ENCODE assay signal across 8 cellular contexts in the genomic region with DNA sequence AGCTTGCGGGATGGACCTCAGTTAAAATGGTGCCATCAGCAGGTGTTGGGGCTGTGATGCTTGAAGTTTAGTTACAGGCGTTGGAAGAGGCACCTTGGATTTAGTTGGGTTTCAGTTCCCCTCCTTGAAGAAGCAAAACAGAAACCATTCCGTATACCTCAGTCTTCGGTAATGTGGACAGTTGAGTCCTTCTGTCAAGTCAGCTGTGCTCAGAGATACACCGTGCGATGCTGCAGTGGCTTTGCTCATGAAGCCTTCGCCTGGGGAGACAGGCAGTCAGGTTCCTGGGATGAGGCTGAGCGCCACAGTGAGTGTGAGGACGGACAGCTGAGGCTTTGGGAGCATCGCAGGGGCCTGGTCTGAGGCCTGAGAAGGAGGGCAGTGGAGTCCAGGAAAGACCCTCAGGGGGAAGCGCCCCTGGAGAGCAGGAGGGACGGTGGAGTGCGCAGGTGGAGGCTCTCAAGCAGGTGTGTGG. TPM values are rescaled to one million over a fixed set of nuclear protein-coding genes. Genes with fewer than 3 reads are reported as not detected.
DNase-seq lines count a peak whose midpoint lies in the region; ATAC-seq lines count a peak whose summit lies in the region.

No MANE protein-coding gene starts in this region.

- peaks cover 29% of the 10 kb centered on the region for H3K36me3 ChIP-seq in Karpas-422 (ENCODE audit: insufficient read depth, low read length)

- no peaks in the 10 kb centered on the region for H3K9me2 ChIP-seq in Karpas-422 (replicated peaks; ENCODE audit: insufficient read depth, low read length)

- no peak overlapping the region for H3K4me3 ChIP-seq in Karpas-422 (ENCODE audit: low read length)

- peak overlapping the region; percentile 17 for H3K27ac Mint-ChIP-seq in activated CD4-positive, alpha-beta T cell treated with anti-CD3 and anti-CD28 coated beads for 36 hours
- peak overlapping the region in 6 of 10 donors; percentile 43 to 84 (median 74) for H3K27ac Mint-ChIP-seq in naive thymus-derived CD8-positive, alpha-beta T cell

- peaks cover 54% of the 10 kb centered on the region for H3K4me1 Mint-ChIP-seq in activated CD4-positive, alpha-beta T cell treated with anti-CD3 and anti-CD28 coated beads for 36 hours
- peaks cover 15 to 49% (median 47%) of the 10 kb centered on the region in 4 donors for H3K4me1 Mint-ChIP-seq in naive thymus-derived CD8-positive, alpha-beta T cell

- CTCF ChIA-PET in activated CD4-positive, alpha-beta T cell treated with anti-CD3 and anti-CD28 coated beads for 36 hours (lab: Charles Lee): no interaction called here

- peaks cover 37% of the 10 kb centered on the region for H3K36me3 Mint-ChIP-seq in activated CD4-positive, alpha-beta T cell treated with anti-CD3 and anti-CD28 coated beads for 36 hours (ENCODE audit: low read depth)
- H3K36me3 Mint-ChIP-seq in naive thymus-derived CD8-positive, alpha-beta T cell: peaks cover 3 to 37% (median 13%) of the 10 kb centered on the region in 3 donors

- no peaks in the 10 kb centered on the region for H3K79me2 ChIP-seq in Karpas-422 (ENCODE audit: low read length)

- no peak overlapping the region for H3K4me3 Mint-ChIP-seq in activated CD4-positive, alpha-beta T cell treated with anti-CD3 and anti-CD28 coated beads for 36 hours
- H3K4me3 Mint-ChIP-seq in naive thymus-derived CD8-positive, alpha-beta T cell: peak overlapping the region in 6 of 10 donors; percentile 39 to 81 (median 54)

- no peaks in the 10 kb centered on the region for H3K27me3 ChIP-seq in Karpas-422 (ENCODE audit: low read length)

- no peaks in the 10 kb centered on the region for H3K9me3 ChIP-seq in Karpas-422 (ENCODE audit: low read length)

- intact Hi-C loops in activated CD4-positive, alpha-beta T cell treated with anti-CD3 and anti-CD28 coated beads for 36 hours (cut with DNase I, micrococcal nuclease): loop anchor here in 1 of 2 experiments (10.0 kb wide), 2 partner anchors 726 to 1206 kb away; no protein-coding TSS in a partner anchor

- peaks cover 28% of the 10 kb centered on the region for H3K4me1 ChIP-seq in Karpas-422 (ENCODE audit: low read length)

- H3K9me3 Mint-ChIP-seq in activated CD4-positive, alpha-beta T cell treated with anti-CD3 and anti-CD28 coated beads for 36 hours (ENCODE audit: low read depth): no peaks in the 10 kb centered on the region
- no peaks in the 10 kb centered on the region for H3K9me3 Mint-ChIP-seq in naive thymus-derived CD8-positive, alpha-beta T cell

- no peak overlapping the region for H2AFZ ChIP-seq in Karpas-422 (ENCODE audit: low read length)

- POLR2A ChIA-PET in activated CD4-positive, alpha-beta T cell treated with anti-CD3 and anti-CD28 coated beads for 36 hours (lab: Charles Lee): no interaction called here
- POLR2A ChIA-PET in naive thymus-derived CD8-positive, alpha-beta T cell (lab: Charles Lee): no interaction called here

- peak overlapping the region; percentile 27 for H3K4me2 ChIP-seq in Karpas-422 (ENCODE audit: low read depth, low read length, poor library complexity, severe bottlenecking)

- peaks cover 15% of the 10 kb centered on the region; the same call in 1 of the 2 replicates for H4K20me1 ChIP-seq in Karpas-422 (ENCODE audit: insufficient read depth, low read depth, low read length)

- H3K9ac ChIP-seq in Karpas-422 (ENCODE audit: low read length): peak overlapping the region; percentile 34; the same call in 1 of the 2 replicates

- no peaks in the 10 kb centered on the region for H3K27me3 Mint-ChIP-seq in activated CD4-positive, alpha-beta T cell treated with anti-CD3 and anti-CD28 coated beads for 36 hours
- no peaks in the 10 kb centered on the region for H3K27me3 Mint-ChIP-seq in naive thymus-derived CD8-positive, alpha-beta T cell

- ATAC-seq in activated CD4-positive, alpha-beta T cell treated with anti-CD3 and anti-CD28 coated beads for 36 hours: no peak
- ATAC-seq in GM21723 (IDR thresholded peaks at IDR 0.05; ENCODE audit: unreplicated experiment): peak; percentile 82
- ATAC-seq in naive thymus-derived CD8-positive, alpha-beta T cell: peak in 1 of 2 donors; percentile 22

- H3K27ac ChIP-seq in Karpas-422 (ENCODE audit: low read length): no peak overlapping the region

- no peak for DNase-seq in activated CD4-positive, alpha-beta T cell treated with anti-CD3 and anti-CD28 coated beads for 36 hours
- no peak for DNase-seq in activated CD4-positive, alpha-beta T cell treated with anti-CD3 and anti-CD28 coated beads, Interleukin-2, amount 50 U/mL, for 4 hours
- peak; percentile 72 for DNase-seq in Karpas-422
- DNase-seq in naive thymus-derived CD8-positive, alpha-beta T cell: no peak
- no peak for DNase-seq in islet precursor cell
- no peak for DNase-seq in AG08395 (ENCODE audit: low spot score)
- no peak for DNase-seq in pons (ENCODE audit: low spot score)

RNA-seq across cellular contexts. Expression of a gene that starts 7.4 kb away (rescaled TPM):
- 1,000 to 10,000 TPM; 1,919 to 2,242 TPM for total RNA-seq in activated CD4-positive, alpha-beta T cell treated with anti-CD3 and anti-CD28 coated beads for 36 hours
- total RNA-seq in Karpas-422 (2014; rRNA removed; shearing (Covaris generic); ENCODE audit: low replicate concordance): 897 and 1,159 TPM in 2 replicates
- total RNA-seq in naive thymus-derived CD8-positive, alpha-beta T cell: 100 to 1,000 TPM; 325 to 331 TPM
- polyA plus RNA-seq in naive thymus-derived CD8-positive, alpha-beta T cell: 100 to 1,000 TPM; 522 to 578 (median 572) TPM

RNA-seq across cellular contexts. Expression of a gene that starts 40.2 kb away (rescaled TPM):
- 10 to 100 TPM; 13.1 to 16.2 TPM for total RNA-seq in activated CD4-positive, alpha-beta T cell treated with anti-CD3 and anti-CD28 coated beads for 36 hours
- total RNA-seq in Karpas-422 (2014; rRNA removed; shearing (Covaris generic); ENCODE audit: low replicate concordance): 19.2 and 19.3 TPM in 2 replicates
- total RNA-seq in naive thymus-derived CD8-positive, alpha-beta T cell: 10 to 100 TPM; 29.4 to 29.9 TPM
- polyA plus RNA-seq in naive thymus-derived CD8-positive, alpha-beta T cell: 1 to 10 TPM; 6.7 to 9.3 (median 9.2) TPM
